13 cellular contexts compared by ENCODE assay signal in the genomic region with DNA sequence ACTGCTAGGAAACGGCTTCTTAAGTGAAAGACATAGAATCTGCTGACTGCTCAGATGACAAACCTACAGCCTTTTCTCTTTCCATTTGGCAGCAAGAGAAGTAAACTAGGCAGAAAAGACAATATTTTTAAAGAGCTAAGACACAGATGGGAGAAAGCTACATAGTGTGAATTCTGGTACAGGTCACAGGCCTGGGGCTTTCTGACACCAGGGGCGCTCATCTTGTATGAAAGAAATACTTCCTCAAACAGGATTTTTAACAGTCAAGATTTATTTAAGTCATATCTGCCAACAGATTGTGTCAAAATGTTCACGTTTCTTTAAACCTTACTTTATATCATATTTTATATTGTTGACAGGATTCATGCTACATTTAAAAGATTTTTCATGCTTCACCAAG.
DNase-seq lines count a peak whose midpoint lies in the region; ATAC-seq, FAIRE-seq and TF ChIP-seq lines count a peak whose summit lies in the region.
"Had no signal": no experiment of that assay in that cellular context is flagged by ENCODE, and none has a peak within 500 bp of the region (broad histone marks: within the 10 kb centered on the region; RNA-seq: fewer than 3 reads in every experiment).

No MANE protein-coding gene starts in this region.

- H3K4me3 ChIP-seq in brain microvascular endothelial cell (ENCODE audit: low read depth, low read length) (no peak overlapping the region), smooth muscle cell (no peak overlapping the region)
- H3K4me3 ChIP-seq: PC-9 had no signal

- H3K36me3 ChIP-seq in brain microvascular endothelial cell (replicated peaks) (no peaks in the 10 kb centered on the region), smooth muscle cell (ENCODE audit: low read depth) (no peaks in the 10 kb centered on the region)

- peak; percentile 50 for TF ChIP-seq CTCF in brain microvascular endothelial cell (IDR thresholded peaks at IDR 0.05; ENCODE audit: low read depth, low read length, missing control alignments)
- no peak for TF ChIP-seq CTCF in smooth muscle cell (IDR thresholded peaks at IDR 0.05; ENCODE audit: borderline replicate concordance, insufficient read depth, poor library complexity, severe bottlenecking)

- H3K27me3 ChIP-seq in brain microvascular endothelial cell (replicated peaks) (no peaks in the 10 kb centered on the region), smooth muscle cell (ENCODE audit: low read depth) (no peaks in the 10 kb centered on the region)

- H3K4me1 ChIP-seq in smooth muscle cell (ENCODE audit: low read depth): peaks cover 24% of the 10 kb centered on the region

- FAIRE-seq in GM18507 (lab: Jason Lieb, UNC): peak; percentile 87

- peaks cover 16% of the 10 kb centered on the region for H3F3A ChIP-seq in smooth muscle cell (ENCODE audit: low read depth)

- in situ Hi-C loops in brain microvascular endothelial cell (cut with HindIII; ENCODE audit: low pct_ligation_motif_present, low sequenced_read_pairs): no loop called here

- H2AFZ ChIP-seq in smooth muscle cell (ENCODE audit: low read depth): no peak overlapping the region
- H2AFZ ChIP-seq: PC-9 had no signal

- H3K9me3 ChIP-seq in smooth muscle cell (replicated peaks; ENCODE audit: low read depth): no peaks in the 10 kb centered on the region

- 72% methylated on average over 3 of the region's 3 CpGs for WGBS in smooth muscle cell (ENCODE audit: low lambda C conversion rate)

- DNase-seq in GM18507 (ENCODE audit: extremely low spot score, insufficient read length, low read depth) (no peak), brain microvascular endothelial cell (no peak), smooth muscle cell (lab: John Stamatoyannopoulos, UW; ENCODE audit: unreplicated experiment) (no peak), iPS-NIHi11 (ENCODE audit: low spot score) (no peak), LoVo (ENCODE audit: low spot score) (no peak), activated gamma-delta T cell (lab: John Stamatoyannopoulos, UW) (no peak)
- DNase-seq: activated CD8-positive, alpha-beta memory T cell treated with anti-CD3 and anti-CD28 coated beads, Interleukin-2, amount 50 U/mL, for 4 hours; anterior cingulate cortex; immature natural killer cell; NCI-H2081; stimulated activated CD8-positive, alpha-beta memory T cell treated with anti-CD3 and anti-CD28 coated beads, Interleukin-4, amount 100 ng/mL, for 48 hours had no signal

- no peak overlapping the region for H3K4me2 ChIP-seq in smooth muscle cell

- no peak overlapping the region for H3K9ac ChIP-seq in smooth muscle cell (ENCODE audit: low read depth)

- H4K20me1 ChIP-seq in smooth muscle cell (ENCODE audit: low read depth): no peaks in the 10 kb centered on the region

- H3K27ac ChIP-seq in brain microvascular endothelial cell (no peak overlapping the region), smooth muscle cell (ENCODE audit: low read depth) (peak overlapping the region; percentile 13)
- H3K27ac ChIP-seq: PC-9 had no signal

- H3K79me2 ChIP-seq in smooth muscle cell (ENCODE audit: low read depth): no peaks in the 10 kb centered on the region

- ATAC-seq in HG03095 (IDR thresholded peaks at IDR 0.05; ENCODE audit: unreplicated experiment): peak; percentile 42
